ENCODE assay signal across 1 cellular context in the genomic region with DNA sequence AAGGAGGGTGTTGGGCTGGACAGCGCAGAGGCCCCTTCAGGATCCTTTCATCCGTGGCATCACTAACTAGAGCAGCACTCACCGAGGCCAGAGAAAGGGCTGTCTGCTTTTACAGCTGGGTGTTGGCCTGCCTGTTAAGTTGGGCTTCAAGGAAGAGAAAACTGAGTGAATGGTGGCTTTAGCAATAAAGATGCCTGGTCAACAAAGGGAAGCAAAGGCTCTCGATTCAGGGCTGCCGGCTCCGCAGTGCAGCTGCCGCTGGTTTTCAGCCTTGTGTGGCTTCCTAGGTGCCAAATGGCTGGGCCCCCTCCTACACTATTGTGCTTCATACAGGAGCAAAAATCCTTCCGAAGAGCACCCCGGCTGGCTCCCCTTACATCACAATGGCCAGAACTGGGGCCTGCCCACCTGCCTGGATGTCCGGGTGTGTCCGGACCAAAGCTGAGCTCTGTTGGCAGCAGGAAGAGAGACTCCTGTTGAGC.
TF ChIP-seq lines count a peak whose summit lies in the region.

No MANE protein-coding gene starts in this region.

TF ChIP-seq in HCT116, 20 proteins besides CTCF, POLR2A, EP300 and RAD21 (continued from another document):
- TF ChIP-seq EZH2 (IDR thresholded peaks at IDR 0.05): no peak
- no peak for TF ChIP-seq EGR1 (IDR thresholded peaks at IDR 0.05; ENCODE audit: low read depth)
- TF ChIP-seq, protein P1, sequence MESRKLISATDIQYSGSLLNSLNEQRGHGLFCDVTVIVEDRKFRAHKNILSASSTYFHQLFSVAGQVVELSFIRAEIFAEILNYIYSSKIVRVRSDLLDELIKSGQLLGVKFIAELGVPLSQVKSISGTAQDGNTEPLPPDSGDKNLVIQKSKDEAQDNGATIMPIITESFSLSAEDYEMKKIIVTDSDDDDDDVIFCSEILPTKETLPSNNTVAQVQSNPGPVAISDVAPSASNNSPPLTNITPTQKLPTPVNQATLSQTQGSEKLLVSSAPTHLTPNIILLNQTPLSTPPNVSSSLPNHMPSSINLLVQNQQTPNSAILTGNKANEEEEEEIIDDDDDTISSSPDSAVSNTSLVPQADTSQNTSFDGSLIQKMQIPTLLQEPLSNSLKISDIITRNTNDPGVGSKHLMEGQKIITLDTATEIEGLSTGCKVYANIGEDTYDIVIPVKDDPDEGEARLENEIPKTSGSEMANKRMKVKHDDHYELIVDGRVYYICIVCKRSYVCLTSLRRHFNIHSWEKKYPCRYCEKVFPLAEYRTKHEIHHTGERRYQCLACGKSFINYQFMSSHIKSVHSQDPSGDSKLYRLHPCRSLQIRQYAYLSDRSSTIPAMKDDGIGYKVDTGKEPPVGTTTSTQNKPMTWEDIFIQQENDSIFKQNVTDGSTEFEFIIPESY (IDR thresholded peaks at IDR 0.05; ENCODE audit: extremely low read depth, insufficient replicate concordance, low read length): no peak
- TF ChIP-seq MAX (IDR thresholded peaks at IDR 0.05): no peak
- no peak for TF ChIP-seq SIN3A (IDR thresholded peaks at IDR 0.05; ENCODE audit: low read depth)
- no peak for TF ChIP-seq FOSL1 (IDR thresholded peaks at IDR 0.05; ENCODE audit: low read depth)
- TF ChIP-seq CBX3 (IDR thresholded peaks at IDR 0.05; ENCODE audit: low read depth): no peak
- TF ChIP-seq ELF1 (IDR thresholded peaks at IDR 0.05; ENCODE audit: borderline replicate concordance, low read depth): no peak
- no peak for TF ChIP-seq REST (IDR thresholded peaks at IDR 0.05; ENCODE audit: low read depth)
- TF ChIP-seq YY1 (IDR thresholded peaks at IDR 0.05; ENCODE audit: extremely low read depth, insufficient replicate concordance, low read depth, low read length): no peak
